ENCODE assay signal across 8 cellular contexts in genomic region chr11:108117746-108118371, GRCh38. TPM values are rescaled to one million over a fixed set of nuclear protein-coding genes. Genes with fewer than 3 reads are reported as not detected.
DNase-seq lines count a peak whose midpoint lies in the region; ATAC-seq, FAIRE-seq and TF ChIP-seq lines count a peak whose summit lies in the region.

No MANE protein-coding gene starts in this region.

- no peaks in the 10 kb centered on the region for H4K20me1 ChIP-seq in osteoblast (ENCODE audit: insufficient read depth, low read length)

- H3K4me3 Mint-ChIP-seq in chondrocyte (ENCODE audit: unreplicated experiment), result no peak overlapping the region

- H3K4me3 ChIP-seq in AG04450 (ENCODE audit: low read depth, low read length) (no peak overlapping the region), osteoblast (ENCODE audit: insufficient read depth, low read length) (no peak overlapping the region)

- no peak overlapping the region for H2AFZ ChIP-seq in osteoblast (ENCODE audit: low read length)

- peaks cover 13% of the 10 kb centered on the region for H3K79me2 ChIP-seq in osteoblast (ENCODE audit: insufficient read depth, low read length)

- H3K4me2 ChIP-seq in osteoblast (ENCODE audit: insufficient read depth, low read length), result no peak overlapping the region

- H3K36me3 Mint-ChIP-seq in chondrocyte (ENCODE audit: low read depth), result no peaks in the 10 kb centered on the region

- peaks cover 17% of the 10 kb centered on the region for H3K4me1 Mint-ChIP-seq in chondrocyte (ENCODE audit: low read depth)

- H3K9me3 ChIP-seq in AG04450 (ENCODE audit: control insufficient read depth, insufficient read depth, low read length) (no peaks in the 10 kb centered on the region; the same call in 1 of the 2 replicates), osteoblast (ENCODE audit: low read depth, low read length) (no peaks in the 10 kb centered on the region)

- H3K27me3 Mint-ChIP-seq in chondrocyte (ENCODE audit: low read depth), result no peaks in the 10 kb centered on the region

- TF ChIP-seq CTCF in AG04450 (IDR thresholded peaks at IDR 0.05; ENCODE audit: low read depth, low read length), result peak; percentile 68
- TF ChIP-seq CTCF in chondrocyte (IDR thresholded peaks at IDR 0.05), result peak; percentile 85
- TF ChIP-seq CTCF in osteoblast (IDR thresholded peaks at IDR 0.05; ENCODE audit: extremely low read depth, low read depth, low read length), result peak; percentile 64

- no peaks in the 10 kb centered on the region for H3K9me3 Mint-ChIP-seq in chondrocyte (ENCODE audit: low read depth)

- DNase-seq in AG04450 (ENCODE audit: low read depth, low spot score) (peak; percentile 34), GM12892 (ENCODE audit: insufficient read length) (no peak), NCI-H524 treated with DMSO at 0.1 percent for 48 hours (lab: John Stamatoyannopoulos, UW) (peak; percentile 39), chondrocyte (ENCODE audit: low spot score) (no peak), osteoblast (ENCODE audit: insufficient read length, low spot score, missing footprints) (peak; percentile 87), occipital lobe (lab: John Stamatoyannopoulos, UW) (no peak), cerebellar nuclear complex (lab: John Stamatoyannopoulos, UW) (no peak)

- no peak overlapping the region for H3K27ac Mint-ChIP-seq in chondrocyte (ENCODE audit: unreplicated experiment)

- TF ChIP-seq POLR2A in GM12892 (IDR thresholded peaks at IDR 0.05; ENCODE audit: low read depth, low read length), result no peak

- CTCF ChIA-PET in AG04450 (lab: Charles Lee), result interaction anchor here (0.6 to 2.8 kb wide), 17 partner anchors 8 to 1168 kb away, joined by 3 to 24 read pairs (median 6); partner anchors contain the start of genes ATM, CUL5 and NPAT

- no peaks in the 10 kb centered on the region for H3K27me3 ChIP-seq in AG04450 (ENCODE audit: control insufficient read depth, insufficient read depth, low read length)
- H3K27me3 ChIP-seq in osteoblast (ENCODE audit: insufficient read depth, low read length), result no peaks in the 10 kb centered on the region

- H3K4me1 ChIP-seq in osteoblast (ENCODE audit: insufficient read depth, low read length), result peaks cover 23% of the 10 kb centered on the region

- peak; percentile 48 for FAIRE-seq in GM12892 (lab: Jason Lieb, UNC)

- peaks cover 2% of the 10 kb centered on the region for H3K36me3 ChIP-seq in osteoblast (ENCODE audit: insufficient read depth, low read length)

- ATAC-seq in GM21825 (IDR thresholded peaks at IDR 0.05; ENCODE audit: unreplicated experiment), result no peak

- H3K27ac ChIP-seq in AG04450 (ENCODE audit: low read depth, low read length) (no peak overlapping the region), osteoblast (ENCODE audit: low read depth, low read length) (no peak overlapping the region)

- POLR2A ChIA-PET in AG04450 (lab: Yijun Ruan, JAX), result no interaction called here

RNA-seq across cellular contexts. Expression of gene ACAT1, which starts 3.5 kb away (rescaled TPM):
- polyA plus RNA-seq in AG04450 (2011; rRNA removed), result 92.4 and 120 TPM in 2 replicates
- 40.4 and 58.3 TPM in 2 replicates for polyA minus RNA-seq in AG04450 (2011; rRNA and poly(A)+ RNA removed)
- polyA plus RNA-seq in GM12892 (2012; ENCODE audit: missing spikeins), result 90.2 TPM
- total RNA-seq in chondrocyte, result 38.7 to 43.1 TPM (median 40.9 TPM) in 3 replicates
- 96.6 and 105 TPM in 2 replicates for total RNA-seq in osteoblast
- total RNA-seq in occipital lobe, result 110 TPM

Comparison
In these comparisons a context has a peak if more than half of its experiments do, and no peak if none do; other contexts are left out.
1. DNase-seq: peak in AG04450 (single experiment), NCI-H524 treated with DMSO at 0.1 percent for 48 hours (single experiment) and osteoblast (single experiment); none in GM12892 (single experiment), chondrocyte (single experiment), occipital lobe (single experiment) and cerebellar nuclear complex (0 of 2).
2. Peak in every context shown above with its lines, with median percentiles within 50 percentile points of each other: CTCF ChIP-seq.